Comparison of ENCODE assay signal across 16 cellular contexts in genomic region chr21:45979141-45979631, GRCh38. TPM values are rescaled to one million over a fixed set of nuclear protein-coding genes. Genes with fewer than 3 reads are reported as not detected.
DNase-seq lines count a peak whose midpoint lies in the region; ATAC-seq, FAIRE-seq and TF ChIP-seq lines count a peak whose summit lies in the region.
"Had no signal": no experiment of that assay in that cellular context is flagged by ENCODE, and none has a peak within 500 bp of the region (broad histone marks: within the 10 kb centered on the region; RNA-seq: fewer than 3 reads in every experiment).

No MANE protein-coding gene starts in this region.

- POLR2A ChIA-PET in CD4-positive, alpha-beta T cell (lab: Charles Lee): no interaction called here

- H3K27me3 ChIP-seq in BLaER1 treated with 17β-estradiol and CSF1 and Interleukin-3, amounts not matched to agents 10 nM and 100 nM: peaks cover 46 to 76% (median 57%) of the 10 kb centered on the region in 11 experiments
- H3K27me3 ChIP-seq in RWPE2 (ENCODE audit: insufficient read depth, poor library complexity, severe bottlenecking) (no peaks in the 10 kb centered on the region), heart left ventricle (peaks cover 0 to 25% (median 0%) of the 10 kb centered on the region in 9 donors), psoas muscle (ENCODE audit: insufficient read depth in 3 of 3, low read length in 2 of 3) (peaks cover 0 to 11% (median 6%) of the 10 kb centered on the region in 3 donors)
- peaks cover 17% of the 10 kb centered on the region for H3K27me3 ChIP-seq in CD4-positive, alpha-beta T cell (ENCODE audit: control insufficient read depth, insufficient read depth, low read length)
- H3K27me3 ChIP-seq: MG63 had no signal

- H3K36me3 Mint-ChIP-seq in CD4-positive, alpha-beta T cell (ENCODE audit: low read depth): no peaks in the 10 kb centered on the region
- H3K36me3 Mint-ChIP-seq: naive thymus-derived CD8-positive, alpha-beta T cell had no signal

- TF ChIP-seq POLR2A in heart left ventricle (IDR thresholded peaks at IDR 0.05): no peak

- no peaks in the 10 kb centered on the region for H3K9me3 Mint-ChIP-seq in CD4-positive, alpha-beta T cell
- H3K9me3 Mint-ChIP-seq: HFFc6; naive thymus-derived CD8-positive, alpha-beta T cell had no signal

- CTCF ChIA-PET in CD4-positive, alpha-beta T cell (lab: Charles Lee): no interaction called here

- H3K4me2 ChIP-seq in BLaER1 treated with 17β-estradiol and CSF1 and Interleukin-3, amounts not matched to agents 10 nM and 100 nM: peak overlapping the region in 8 of 11 experiments; percentile 5 to 65 (median 32); a peak in 10 of 22 replicates

- H3K27me3 Mint-ChIP-seq in CD4-positive, alpha-beta T cell: peaks cover 20% of the 10 kb centered on the region

- H3K27ac Mint-ChIP-seq in CD4-positive, alpha-beta T cell: no peak overlapping the region
- H3K27ac Mint-ChIP-seq: HFFc6 had no signal

- peaks cover 6% of the 10 kb centered on the region for H3K4me1 Mint-ChIP-seq in CD4-positive, alpha-beta T cell (ENCODE audit: low read depth)

- H3K27ac ChIP-seq in BLaER1 treated with 17β-estradiol and CSF1 and Interleukin-3, amounts not matched to agents 10 nM and 100 nM: no peak overlapping the region
- H3K27ac ChIP-seq in RWPE2 (ENCODE audit: poor library complexity, severe bottlenecking) (no peak overlapping the region), heart left ventricle (peak overlapping the region in 8 of 12 donors; percentile 7 to 99 (median 52)), psoas muscle (no peak overlapping the region)
- H3K27ac ChIP-seq in CD4-positive, alpha-beta T cell (ENCODE audit: low read depth, low read length): no peak overlapping the region

- ATAC-seq in RWPE2 (ENCODE audit: low read depth) (0 out of 3 replicates have a peak, but pooled peaks have one; percentile 13), heart left ventricle (no peak), psoas muscle (no peak)
- ATAC-seq in CD4-positive, alpha-beta T cell (ENCODE audit: poor library complexity): no peak
- ATAC-seq: naive thymus-derived CD8-positive, alpha-beta T cell had no signal

- H3K36me3 ChIP-seq in BLaER1 treated with 17β-estradiol and CSF1 and Interleukin-3, amounts not matched to agents 10 nM and 100 nM: no peaks in the 10 kb centered on the region
- no peaks in the 10 kb centered on the region for H3K36me3 ChIP-seq in RWPE2 (ENCODE audit: low read depth)
- H3K36me3 ChIP-seq in heart left ventricle: peaks cover 0 to 11% (median 2%) of the 10 kb centered on the region in 9 donors
- peaks cover 0 to 5% of the 10 kb centered on the region in 2 donors for H3K36me3 ChIP-seq in psoas muscle (ENCODE audit: insufficient read depth in 1 of 2, low read depth in 1 of 2)

- peaks cover 33 to 61% (median 51%) of the 10 kb centered on the region in 10 experiments for H3K4me1 ChIP-seq in BLaER1 treated with 17β-estradiol and CSF1 and Interleukin-3, amounts not matched to agents 10 nM and 100 nM
- peaks cover 7% of the 10 kb centered on the region for H3K4me1 ChIP-seq in RWPE2 (ENCODE audit: insufficient read depth, poor library complexity, severe bottlenecking)
- H3K4me1 ChIP-seq in heart left ventricle: peaks cover 0 to 59% (median 26%) of the 10 kb centered on the region in 12 donors
- H3K4me1 ChIP-seq in psoas muscle: peaks cover 9% of the 10 kb centered on the region

- WGBS in heart left ventricle, 4 donors: 71 to 88% (median 77%) methylated on average over 19 to 20 of the region's 20 CpGs
- WGBS in psoas muscle, 3 donors: 83 to 87% (median 84%) methylated on average over 19 to 20 of the region's 20 CpGs

- H3K9ac ChIP-seq in BLaER1 treated with 17β-estradiol and CSF1 and Interleukin-3, amounts not matched to agents 10 nM and 100 nM: no peak overlapping the region

- no peak for FAIRE-seq in GM19239 (lab: Jason Lieb, UNC)

- H3K4me3 Mint-ChIP-seq in CD4-positive, alpha-beta T cell: no peak overlapping the region
- H3K4me3 Mint-ChIP-seq: HFFc6 had no signal

- DNase-seq in RWPE2 (ENCODE audit: low spot score): peak; percentile 49
- DNase-seq in heart left ventricle: peak in 4 of 5 donors; percentile 9 to 63 (median 22)
- DNase-seq in psoas muscle: peak; percentile 31 to 49
- DNase-seq in NCI-H748 (lab: John Stamatoyannopoulos, UW; ENCODE audit: unreplicated experiment): no peak
- DNase-seq in GM19239 (ENCODE audit: insufficient read length, low spot score): no peak
- DNase-seq in OCI-M2 (lab: John Stamatoyannopoulos, UW; ENCODE audit: unreplicated experiment): no peak
- DNase-seq in CD4-positive, alpha-beta T cell: no peak
- DNase-seq: activated CD4-positive, alpha-beta T cell treated with anti-CD3 and anti-CD28 coated beads, Interleukin-2, amount 50 U/mL, for 1 hour; amniotic stem cell; C1 segment of cervical spinal cord; HFFc6; MG63; NCI-H524 treated with DMSO at 0.1 percent for 48 hours; stimulated activated naive CD4-positive, alpha-beta T cell treated with Interleukin-2 at 50 U/mL for 16 hours had no signal

- H3K9me3 ChIP-seq in BLaER1 treated with 17β-estradiol and CSF1 and Interleukin-3, amounts not matched to agents 10 nM and 100 nM (replicated peaks in 1 of 11): no peaks in the 10 kb centered on the region
- H3K9me3 ChIP-seq in RWPE2 (ENCODE audit: severe bottlenecking) (no peaks in the 10 kb centered on the region), heart left ventricle (no peaks in the 10 kb centered on the region), psoas muscle (no peaks in the 10 kb centered on the region)
- H3K9me3 ChIP-seq in CD4-positive, alpha-beta T cell (ENCODE audit: control insufficient read depth, low read length): no peaks in the 10 kb centered on the region
- H3K9me3 ChIP-seq: MG63 had no signal

- TF ChIP-seq CTCF in RWPE2 (IDR thresholded peaks at IDR 0.05; ENCODE audit: poor library complexity, severe bottlenecking) (no peak), heart left ventricle (IDR thresholded peaks at IDR 0.05) (no peak), psoas muscle (IDR thresholded peaks at IDR 0.05) (no peak)
- TF ChIP-seq CTCF in CD4-positive, alpha-beta T cell (IDR thresholded peaks at IDR 0.05): no peak

- no peak overlapping the region for H3K4me3 ChIP-seq in BLaER1 treated with 17β-estradiol and CSF1 and Interleukin-3, amounts not matched to agents 10 nM and 100 nM
- no peak overlapping the region for H3K4me3 ChIP-seq in RWPE2 (ENCODE audit: severe bottlenecking)
- H3K4me3 ChIP-seq in heart left ventricle: no peak overlapping the region
- H3K4me3 ChIP-seq in psoas muscle: no peak overlapping the region
- H3K4me3 ChIP-seq: MG63 had no signal

- H4K20me1 ChIP-seq in BLaER1 treated with 17β-estradiol and CSF1 and Interleukin-3, amounts not matched to agents 10 nM and 100 nM: peaks cover 0 to 35% (median 12%) of the 10 kb centered on the region in 11 experiments; a peak in 13 of 22 replicates

- intact Hi-C loops in heart left ventricle (cut with DNase I): loop anchor here in 4 of 10 donors (10.0 kb wide), 3 partner anchors 86 to 346 kb away; partner anchors contain the start of genes LSS (in 3 of the 4), C21orf58 (in 1 of the 4) and PCNT (in 1 of the 4)
- intact Hi-C loops in psoas muscle (cut with DNase I): no loop called here
- intact Hi-C loops in CD4-positive, alpha-beta T cell (cut with DNase I, micrococcal nuclease): loop anchor here in 1 of 2 experiments (10.0 kb wide), 2 partner anchors 116 to 306 kb away; partner anchors contain the start of genes COL6A2, MCM3AP and YBEY

RNA-seq across cellular contexts. Expression of gene COL6A1, which starts 2.4 kb away (rescaled TPM):
- total RNA-seq in heart left ventricle (100 to 1,000 TPM in 8 of 9 donors, 10 to 100 TPM in 1; 92.4 to 385 (median 143) TPM), psoas muscle (10 to 100 TPM; 36.1 to 83.0 (median 61.9) TPM)
- polyA plus RNA-seq in heart left ventricle (100 to 1,000 TPM; 149 to 157 TPM), psoas muscle (10 to 100 TPM; 29.4 to 32.1 (median 30.4) TPM)
- total RNA-seq in CD4-positive, alpha-beta T cell: 1 to 10 TPM; 8.0 to 8.5 TPM

Comparison
In these comparisons a context has a peak if more than half of its experiments do, and no peak if none do; other contexts are left out.
1. H3K27ac ChIP-seq: peak in heart left ventricle (8 of 12); none in BLaER1 treated with 17β-estradiol and CSF1 and Interleukin-3, amounts not matched to agents 10 nM and 100 nM (0 of 11), RWPE2 (single experiment), psoas muscle (single experiment) and CD4-positive, alpha-beta T cell (single experiment).
2. DNase-seq: peak in RWPE2 (single experiment), heart left ventricle (4 of 5) and psoas muscle (2 of 2); none in NCI-H748 (single experiment), GM19239 (single experiment), OCI-M2 (single experiment) and CD4-positive, alpha-beta T cell (0 of 10).